ENCODE assay signal across 8 cellular contexts in genomic region chr20:51639206-51639832, GRCh38.
DNase-seq lines count a peak whose midpoint lies in the region; ATAC-seq, FAIRE-seq and TF ChIP-seq lines count a peak whose summit lies in the region.

No MANE protein-coding gene starts in this region.

- H3K36me3 ChIP-seq in left lung, result no peaks in the 10 kb centered on the region

- intact Hi-C loops in left lung (cut with DNase I), result loop anchor here in 1 of 2 donors (10.0 kb wide), 1 partner anchor 445 kb away; no protein-coding TSS in a partner anchor

- TF ChIP-seq CTCF in GM12875 (IDR thresholded peaks at IDR 0.05; ENCODE audit: borderline replicate concordance, insufficient read depth, low read depth, low read length), result peak; percentile 83
- TF ChIP-seq CTCF in WI38 (IDR thresholded peaks at IDR 0.05; ENCODE audit: low read depth, low read length), result peak; percentile 88
- peak; percentile 76 to 80 for TF ChIP-seq CTCF in left lung (IDR thresholded peaks at IDR 0.05)

- H3K4me3 ChIP-seq in GM12875 (ENCODE audit: low read depth, low read length) (no peak overlapping the region), WI38 (ENCODE audit: low read depth, low read length) (no peak overlapping the region), left lung (no peak overlapping the region)

- ATAC-seq in left lung (peak; percentile 88), GM21723 (IDR thresholded peaks at IDR 0.05; ENCODE audit: unreplicated experiment) (no peak)

- no peak overlapping the region for H3K27ac ChIP-seq in left lung

- H3K9me3 ChIP-seq in left lung, result no peaks in the 10 kb centered on the region

- H3K4me1 ChIP-seq in left lung, result no peaks in the 10 kb centered on the region

- DNase-seq in NCI-H1930 (lab: John Stamatoyannopoulos, UW) (peak; percentile 23 to 59), cerebellar cortex (ENCODE audit: low spot score) (peak; percentile 84), left lung (peak in 1 of 2 donors; percentile 51)
- peak; percentile 24 to 29 (median 26) for DNase-seq in stimulated activated CD4-positive, alpha-beta T cell treated with anti-CD3 and anti-CD28 coated beads, TNF-alpha, amount 100 ng/mL, for 4 hours (ENCODE audit: low read depth in 3 of 3)

- FAIRE-seq in A204.1 (lab: Jason Lieb, UNC), result peak; percentile 65

- no peaks in the 10 kb centered on the region for H3K27me3 ChIP-seq in left lung
